In genomic region chr12:56154246-56154771, GRCh38 we compare ENCODE assay signal across 12 cellular contexts. TPM values are rescaled to one million over a fixed set of nuclear protein-coding genes. Genes with fewer than 3 reads are reported as not detected.
DNase-seq lines count a peak whose midpoint lies in the region; ATAC-seq, FAIRE-seq and TF ChIP-seq lines count a peak whose summit lies in the region.
"Had no signal": no experiment of that assay in that cellular context is flagged by ENCODE, and none has a peak within 500 bp of the region (broad histone marks: within the 10 kb centered on the region; RNA-seq: fewer than 3 reads in every experiment).

No MANE protein-coding gene starts in this region.

- H3K36me3 Mint-ChIP-seq in T-helper 1 cell treated with Interleukin-12 subunit alpha and Interleukin-12 subunit beta and Interleukin-4 antibody, amounts not matched to agents 30 μg/mL and 1 μg/mL, for 36 hours (ENCODE audit: low read depth) = peaks cover 18% of the 10 kb centered on the region
- peaks cover 21% of the 10 kb centered on the region for H3K36me3 Mint-ChIP-seq in astrocyte (ENCODE audit: low read depth, unreplicated experiment)

- no peaks in the 10 kb centered on the region for H3K27me3 Mint-ChIP-seq in T-helper 1 cell treated with Interleukin-12 subunit alpha and Interleukin-12 subunit beta and Interleukin-4 antibody, amounts not matched to agents 30 μg/mL and 1 μg/mL, for 36 hours (ENCODE audit: low read depth)
- H3K27me3 Mint-ChIP-seq in astrocyte (ENCODE audit: low read depth, unreplicated experiment) = no peaks in the 10 kb centered on the region

- H3K4me3 ChIP-seq in astrocyte (ENCODE audit: insufficient read depth, low read depth, low read length) = no peak overlapping the region
- H3K4me3 ChIP-seq in skeletal muscle cell (ENCODE audit: low read depth, low read length) = no peak overlapping the region
- H3K4me3 ChIP-seq in ovary = no peak overlapping the region
- H3K4me3 ChIP-seq: testis had no signal

- TF ChIP-seq POLR2A in ovary (IDR thresholded peaks at IDR 0.05) = no peak

- peaks cover 11% of the 10 kb centered on the region for H4K20me1 ChIP-seq in astrocyte (ENCODE audit: insufficient read depth, low read length)

- DNase-seq in T-helper 1 cell = no peak
- DNase-seq in NCI-H345 treated with DMSO at 0.1 percent for 48 hours (lab: John Stamatoyannopoulos, UW; ENCODE audit: unreplicated experiment) = peak; percentile 36
- DNase-seq in astrocyte (ENCODE audit: low read depth) = no peak
- peak; percentile 16 for DNase-seq in skeletal muscle cell (ENCODE audit: low read depth)
- no peak for DNase-seq in A172 (ENCODE audit: low spot score)
- DNase-seq in ovary = no peak
- DNase-seq: activated CD4-positive, alpha-beta T cell treated with anti-CD3 and anti-CD28 coated beads for 4 hours; DMS53; NCI-H1694 treated with DMSO at 0.1 percent for 48 hours had no signal

- H3K4me1 ChIP-seq in astrocyte (ENCODE audit: insufficient read depth, low read length) (peaks cover 34% of the 10 kb centered on the region), ovary (ENCODE audit: insufficient read depth) (peaks cover 10% of the 10 kb centered on the region)

- no peak for ATAC-seq in GM21515 (IDR thresholded peaks at IDR 0.05; ENCODE audit: unreplicated experiment)

- H3K27ac ChIP-seq in astrocyte (ENCODE audit: low read depth, low read length) (no peak overlapping the region), ovary (no peak overlapping the region)

- intact Hi-C loops in ovary (cut with DNase I) = no loop called here

- H3K9me3 ChIP-seq in astrocyte (ENCODE audit: insufficient read depth, low read depth, low read length) = no peaks in the 10 kb centered on the region
- no peaks in the 10 kb centered on the region for H3K9me3 ChIP-seq in ovary
- H3K9me3 ChIP-seq: testis had no signal

- WGBS in ovary, 3 donors = 79 to 100% (median 91%) methylated on average over 1 of the region's 1 CpG

- H3K9ac ChIP-seq in astrocyte (ENCODE audit: low read length) = peak overlapping the region; percentile 43

- peak overlapping the region; percentile 31 for H3K27ac Mint-ChIP-seq in T-helper 1 cell treated with Interleukin-12 subunit alpha and Interleukin-12 subunit beta and Interleukin-4 antibody, amounts not matched to agents 30 μg/mL and 1 μg/mL, for 36 hours
- H3K27ac Mint-ChIP-seq in astrocyte (ENCODE audit: unreplicated experiment) = no peak overlapping the region

- no peak for FAIRE-seq in astrocyte (lab: Jason Lieb, UNC)

- H3K27me3 ChIP-seq in astrocyte (ENCODE audit: insufficient read depth, low read length) (no peaks in the 10 kb centered on the region), ovary (no peaks in the 10 kb centered on the region)
- H3K27me3 ChIP-seq: testis had no signal

- no peak for TF ChIP-seq EP300 in ovary (IDR thresholded peaks at IDR 0.05)

- peaks cover 33% of the 10 kb centered on the region for H3K79me2 ChIP-seq in astrocyte (ENCODE audit: insufficient read depth, low read length)

- H3K4me3 Mint-ChIP-seq in T-helper 1 cell treated with Interleukin-12 subunit alpha and Interleukin-12 subunit beta and Interleukin-4 antibody, amounts not matched to agents 30 μg/mL and 1 μg/mL, for 36 hours = no peak overlapping the region
- peak overlapping the region; percentile 78 for H3K4me3 Mint-ChIP-seq in astrocyte (ENCODE audit: unreplicated experiment)

- TF ChIP-seq CTCF in astrocyte (IDR thresholded peaks at IDR 0.05; ENCODE audit: insufficient read depth, low read depth, low read length) (no peak), ovary (IDR thresholded peaks at IDR 0.05) (no peak)

- H3K4me2 ChIP-seq in astrocyte (ENCODE audit: low read length) = no peak overlapping the region

- H3K4me1 Mint-ChIP-seq in T-helper 1 cell treated with Interleukin-12 subunit alpha and Interleukin-12 subunit beta and Interleukin-4 antibody, amounts not matched to agents 30 μg/mL and 1 μg/mL, for 36 hours (ENCODE audit: low read depth) = peaks cover 43% of the 10 kb centered on the region
- peaks cover 10% of the 10 kb centered on the region for H3K4me1 Mint-ChIP-seq in astrocyte (ENCODE audit: low read depth, unreplicated experiment)

- no peaks in the 10 kb centered on the region for H3K9me3 Mint-ChIP-seq in T-helper 1 cell treated with Interleukin-12 subunit alpha and Interleukin-12 subunit beta and Interleukin-4 antibody, amounts not matched to agents 30 μg/mL and 1 μg/mL, for 36 hours
- no peaks in the 10 kb centered on the region for H3K9me3 Mint-ChIP-seq in astrocyte (ENCODE audit: unreplicated experiment)

- H2AFZ ChIP-seq in astrocyte (ENCODE audit: low read depth, low read length) = no peak overlapping the region

- H3K36me3 ChIP-seq in astrocyte (ENCODE audit: insufficient read depth, low read length) (peaks cover 5% of the 10 kb centered on the region), ovary (no peaks in the 10 kb centered on the region)

RNA-seq across cellular contexts. Expression of gene MYL6B, which starts 1.9 kb away (rescaled TPM):
- total RNA-seq in astrocyte (110 and 118 TPM in 2 replicates), ovary (10 to 100 TPM; 65.9 to 99.2 (median 73.4) TPM)
- 76.0 and 139 TPM in 2 replicates for total RNA-seq in A172 (2014; rRNA removed; shearing (Covaris generic))
- 10 to 100 TPM; 32.8 to 77.3 TPM for polyA plus RNA-seq in ovary

RNA-seq across cellular contexts. Expression of gene MYL6, which starts 3.9 kb away (rescaled TPM):
- 2,485 and 2,685 TPM in 2 replicates for total RNA-seq in astrocyte
- total RNA-seq in A172 (2014; rRNA removed; shearing (Covaris generic)) = 2,063 and 2,222 TPM in 2 replicates
- total RNA-seq in ovary = 1,000 to 10,000 TPM in 5 of 7 donors, 100 to 1,000 TPM in 2; 782 to 1,485 (median 1,329) TPM
- polyA plus RNA-seq in ovary = 1,000 to 10,000 TPM; 1,579 to 3,375 TPM

RNA-seq across cellular contexts. Expression of gene ESYT1, which starts 26.2 kb away (rescaled TPM):
- total RNA-seq in astrocyte = 138 and 142 TPM in 2 replicates
- total RNA-seq in A172 (2014; rRNA removed; shearing (Covaris generic)) = 119 and 164 TPM in 2 replicates
- 100 to 1,000 TPM in 3 of 7 donors, 10 to 100 TPM in 4; 80.3 to 139 (median 97.3) TPM for total RNA-seq in ovary
- polyA plus RNA-seq in ovary = 100 to 1,000 TPM in 1 of 2 donors, 10 to 100 TPM in 1; 62.3 to 102 TPM

RNA-seq across cellular contexts. Expression of gene SMARCC2, which starts 35.0 kb away (rescaled TPM):
- total RNA-seq in astrocyte (57.5 and 57.6 TPM in 2 replicates), ovary (100 to 1,000 TPM in 5 of 7 donors, 10 to 100 TPM in 2; 57.9 to 172 (median 117) TPM)
- total RNA-seq in A172 (2014; rRNA removed; shearing (Covaris generic)) = 27.4 and 27.9 TPM in 2 replicates
- polyA plus RNA-seq in ovary = 100 to 1,000 TPM in 1 of 2 donors, 10 to 100 TPM in 1; 66.4 to 139 TPM

RNA-seq across cellular contexts. Expression of gene ZC3H10, which starts 36.2 kb away (rescaled TPM):
- total RNA-seq in astrocyte (4.1 and 4.2 TPM in 2 replicates), ovary (10 to 100 TPM in 4 of 7 donors, 1 to 10 TPM in 3; 1.8 to 14.7 (median 10.7) TPM)
- total RNA-seq in A172 (2014; rRNA removed; shearing (Covaris generic)) = 1.8 and 2.9 TPM in 2 replicates
- 1 to 10 TPM; 4.4 to 5.2 TPM for polyA plus RNA-seq in ovary

Comparison
In these comparisons a context has a peak if more than half of its experiments do, and no peak if none do; other contexts are left out.
1. DNase-seq: peak in NCI-H345 treated with DMSO at 0.1 percent for 48 hours (single experiment) and skeletal muscle cell (single experiment); none in T-helper 1 cell (0 of 5), astrocyte (single experiment), A172 (single experiment) and ovary (0 of 5).